ENCODE assay signal across 18 cellular contexts in the genomic region with DNA sequence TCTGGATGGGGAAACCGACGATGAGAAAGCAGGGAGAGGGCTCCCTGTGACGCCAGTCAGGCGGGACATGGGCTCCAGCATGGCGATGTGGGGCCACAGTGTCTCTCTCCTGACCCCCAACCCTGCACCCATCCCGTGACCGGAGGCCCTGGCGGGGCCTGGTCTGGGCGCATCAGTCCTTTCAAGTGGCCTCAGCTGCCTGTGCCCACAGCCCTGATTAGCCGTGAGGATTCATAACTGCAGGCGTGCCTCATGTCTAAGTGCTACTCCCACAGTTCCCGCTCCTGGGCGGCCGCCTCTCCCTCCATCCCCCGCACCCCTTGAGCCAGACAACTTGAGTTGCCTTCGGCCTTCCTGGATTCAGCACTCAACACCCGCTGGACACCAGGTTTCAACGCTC.
"Had no signal": no experiment of that assay in that cellular context is flagged by ENCODE, and none has a peak within 500 bp of the region (broad histone marks: within the 10 kb centered on the region; RNA-seq: fewer than 3 reads in every experiment).

No MANE protein-coding gene starts in this region.

- H3K27ac ChIP-seq: brain microvascular endothelial cell, gastrocnemius medialis, heart left ventricle, left ventricle myocardium inferior, neutrophil, pancreas, sigmoid colon, upper lobe of right lung had no signal

- H3K4me3 ChIP-seq: gastrocnemius medialis, heart left ventricle, left ventricle myocardium inferior, pancreas, sigmoid colon, upper lobe of right lung had no signal

- H3K9me3 ChIP-seq: gastrocnemius medialis, heart left ventricle, left ventricle myocardium inferior, neutrophil, pancreas, sigmoid colon, upper lobe of right lung had no signal

- ATAC-seq: activated CD4-positive, CD25-positive, alpha-beta regulatory T cell treated with anti-CD3 and anti-CD28 coated beads, Interleukin-2, amount 50 U/mL, for 24 hours; gastrocnemius medialis; heart left ventricle; pancreas; stimulated activated naive B cell treated with anti-CD40 and anti-IgM and Interleukin-4, amounts not matched to agents 10 μg/mL and 1 μg/mL and 100 μg/mL, for 72 hours; upper lobe of right lung had no signal

- H3K4me3 Mint-ChIP-seq: activated CD4-positive, alpha-beta T cell treated with anti-CD3 and anti-CD28 coated beads, Interleukin-2, amount 10 ng/mL, durations not matched to agents 7 days and 5 days; activated naive CD8-positive, alpha-beta T cell treated with anti-CD3 and anti-CD28 coated beads, Interleukin-2, amount 10 ng/mL, durations not matched to agents 7 days and 5 days; stimulated activated naive B cell treated with anti-CD40 and anti-IgM and Interleukin-4, amounts not matched to agents 10 μg/mL and 1 μg/mL and 100 μg/mL, for 72 hours had no signal

- DNase-seq: activated CD4-positive, alpha-beta T cell treated with anti-CD3 and anti-CD28 coated beads, Interleukin-2, amount 10 ng/mL, durations not matched to agents 7 days and 5 days; activated CD8-positive, alpha-beta memory T cell treated with anti-CD3 and anti-CD28 coated beads for 24 hours; activated CD8-positive, alpha-beta memory T cell treated with anti-CD3 and anti-CD28 coated beads, Interleukin-2, amount 50 U/mL, for 48 hours; activated gamma-delta T cell treated with Interleukin-2 at 50 U/mL for 16 hours; activated naive CD8-positive, alpha-beta T cell treated with anti-CD3 and anti-CD28 coated beads, Interleukin-2, amount 10 ng/mL, durations not matched to agents 7 days and 5 days; anterior cingulate cortex; brain microvascular endothelial cell; central memory CD4-positive, alpha-beta T cell; gastrocnemius medialis; left ventricle myocardium inferior; sigmoid colon; stimulated activated CD4-positive, alpha-beta T cell treated with anti-CD3 and anti-CD28 coated beads, Interleukin-4, amount 100 ng/mL, for 24 hours; stimulated activated naive B cell treated with anti-CD40 and anti-IgM and Interleukin-4, amounts not matched to agents 10 μg/mL and 1 μg/mL and 100 μg/mL, for 72 hours; upper lobe of right lung had no signal

- H3K36me3 Mint-ChIP-seq: activated naive CD8-positive, alpha-beta T cell treated with anti-CD3 and anti-CD28 coated beads, Interleukin-2, amount 10 ng/mL, durations not matched to agents 7 days and 5 days had no signal

- H3K27me3 Mint-ChIP-seq: activated CD4-positive, alpha-beta T cell treated with anti-CD3 and anti-CD28 coated beads, Interleukin-2, amount 10 ng/mL, durations not matched to agents 7 days and 5 days; activated naive CD8-positive, alpha-beta T cell treated with anti-CD3 and anti-CD28 coated beads, Interleukin-2, amount 10 ng/mL, durations not matched to agents 7 days and 5 days; stimulated activated naive B cell treated with anti-CD40 and anti-IgM and Interleukin-4, amounts not matched to agents 10 μg/mL and 1 μg/mL and 100 μg/mL, for 72 hours had no signal

- H3K27ac Mint-ChIP-seq: activated CD4-positive, alpha-beta T cell treated with anti-CD3 and anti-CD28 coated beads, Interleukin-2, amount 10 ng/mL, durations not matched to agents 7 days and 5 days; activated naive CD8-positive, alpha-beta T cell treated with anti-CD3 and anti-CD28 coated beads, Interleukin-2, amount 10 ng/mL, durations not matched to agents 7 days and 5 days; stimulated activated naive B cell treated with anti-CD40 and anti-IgM and Interleukin-4, amounts not matched to agents 10 μg/mL and 1 μg/mL and 100 μg/mL, for 72 hours had no signal

- H3K36me3 ChIP-seq: brain microvascular endothelial cell, gastrocnemius medialis, heart left ventricle, left ventricle myocardium inferior, neutrophil, pancreas, sigmoid colon, upper lobe of right lung had no signal

- H3K9me3 Mint-ChIP-seq: activated CD4-positive, alpha-beta T cell treated with anti-CD3 and anti-CD28 coated beads, Interleukin-2, amount 10 ng/mL, durations not matched to agents 7 days and 5 days; activated naive CD8-positive, alpha-beta T cell treated with anti-CD3 and anti-CD28 coated beads, Interleukin-2, amount 10 ng/mL, durations not matched to agents 7 days and 5 days; stimulated activated naive B cell treated with anti-CD40 and anti-IgM and Interleukin-4, amounts not matched to agents 10 μg/mL and 1 μg/mL and 100 μg/mL, for 72 hours had no signal

- H3K4me1 ChIP-seq: gastrocnemius medialis, pancreas, upper lobe of right lung had no signal

- H3K4me1 Mint-ChIP-seq: activated CD4-positive, alpha-beta T cell treated with anti-CD3 and anti-CD28 coated beads, Interleukin-2, amount 10 ng/mL, durations not matched to agents 7 days and 5 days; activated naive CD8-positive, alpha-beta T cell treated with anti-CD3 and anti-CD28 coated beads, Interleukin-2, amount 10 ng/mL, durations not matched to agents 7 days and 5 days had no signal

- H3K27me3 ChIP-seq: brain microvascular endothelial cell, gastrocnemius medialis, heart left ventricle, neutrophil, pancreas, sigmoid colon, upper lobe of right lung had no signal
